In the genomic region with DNA sequence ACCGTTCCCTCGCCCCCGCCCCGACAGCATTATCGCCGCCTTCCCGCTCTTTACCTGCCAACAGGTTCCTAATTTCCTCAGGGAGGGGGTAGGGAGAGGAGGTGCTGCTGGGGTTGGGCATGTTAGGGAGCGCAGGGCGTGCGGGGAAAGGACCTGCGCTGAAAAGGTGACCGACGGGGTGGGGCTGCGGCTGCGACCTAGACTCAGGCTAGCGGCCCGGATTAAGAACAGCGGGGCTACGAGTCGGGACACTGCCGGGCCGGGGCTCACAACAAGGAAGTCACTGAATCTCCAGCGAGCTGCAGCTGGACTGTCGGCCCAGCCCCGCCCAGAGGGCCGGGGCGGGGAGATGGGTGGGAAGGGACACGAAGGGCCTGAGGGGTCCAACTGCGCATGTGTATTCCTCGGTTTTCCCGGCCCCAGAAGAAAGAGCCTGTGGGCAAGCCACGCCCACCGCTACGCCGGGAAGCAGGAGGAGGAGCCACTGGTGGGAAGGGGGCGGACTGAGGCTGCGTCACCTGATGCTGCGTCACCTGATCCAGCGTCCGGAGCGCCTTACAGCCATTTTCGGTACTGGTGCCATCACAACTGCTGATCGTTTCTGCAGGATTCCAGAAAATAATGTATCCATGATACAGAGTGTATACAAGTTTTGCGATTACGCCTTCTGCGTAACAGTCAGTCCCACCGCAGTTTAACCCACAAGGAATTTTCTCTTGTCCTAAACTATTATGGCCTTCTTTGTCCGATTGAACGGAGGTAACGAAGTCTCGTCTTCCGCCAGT, we compare ENCODE assay signal across 8 cellular contexts. TPM values are rescaled to one million over a fixed set of nuclear protein-coding genes. Genes with fewer than 3 reads are reported as not detected.
DNase-seq lines count a peak whose midpoint lies in the region; ATAC-seq and TF ChIP-seq lines count a peak whose summit lies in the region.

A gene with protein sequence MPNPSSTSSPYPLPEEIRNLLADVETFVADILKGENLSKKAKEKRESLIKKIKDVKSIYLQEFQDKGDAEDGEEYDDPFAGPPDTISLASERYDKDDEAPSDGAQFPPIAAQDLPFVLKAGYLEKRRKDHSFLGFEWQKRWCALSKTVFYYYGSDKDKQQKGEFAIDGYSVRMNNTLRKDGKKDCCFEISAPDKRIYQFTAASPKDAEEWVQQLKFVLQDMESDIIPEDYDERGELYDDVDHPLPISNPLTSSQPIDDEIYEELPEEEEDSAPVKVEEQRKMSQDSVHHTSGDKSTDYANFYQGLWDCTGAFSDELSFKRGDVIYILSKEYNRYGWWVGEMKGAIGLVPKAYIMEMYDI (minus strand): TSS at position 282 of the 785 bp plus-strand sequence. CDS start 161 bp downstream, at position 121.

- no peak within 1 kb of the TSS for H2BK15ac ChIP-seq in mesendoderm (replicated peaks; ENCODE audit: low read depth)

- peak within 1 kb of the TSS; percentile 49 for H3K27ac ChIP-seq in CD8-positive, alpha-beta T cell (ENCODE audit: low read depth, low read length)
- H3K27ac ChIP-seq in HL-60 (replicated peaks) (peak within 1 kb of the TSS; percentile 90), endodermal cell (ENCODE audit: low read depth, low read length) (peak within 1 kb of the TSS; percentile 39), mesendoderm (ENCODE audit: low read depth, low read length) (peak within 1 kb of the TSS; percentile 19)

- intact Hi-C loops in CD8-positive, alpha-beta T cell (cut with DNase I, micrococcal nuclease) = loop anchor here (2.0 to 10.0 kb wide), 5 partner anchors 230 to 1314 kb away; a partner anchor contains a TSS

- H3K27me3 Mint-ChIP-seq in CD8-positive, alpha-beta T cell (ENCODE audit: low read depth) = peaks cover 22% of the 10 kb centered on the region
- peaks cover 75% of the 10 kb centered on the region for H3K27me3 Mint-ChIP-seq in endodermal cell (ENCODE audit: insufficient read depth)

- H3K9me3 Mint-ChIP-seq in CD8-positive, alpha-beta T cell = no peaks in the 10 kb centered on the region
- H3K9me3 Mint-ChIP-seq in endodermal cell = no peaks in the 10 kb centered on the region

- CTCF ChIA-PET in CD8-positive, alpha-beta T cell (lab: Charles Lee) = interaction anchor here (1.5 kb wide), 1 partner anchor 10 kb away, joined by 4 read pairs; no protein-coding TSS in a partner anchor

- no peaks in the 10 kb centered on the region for H3K9me3 ChIP-seq in CD8-positive, alpha-beta T cell (ENCODE audit: low read length)
- H3K9me3 ChIP-seq in NT2/D1 (ENCODE audit: insufficient read depth, low read length) (no peaks in the 10 kb centered on the region), endodermal cell (ENCODE audit: control insufficient read depth, low read length) (no peaks in the 10 kb centered on the region)

- H3K4me1 ChIP-seq in CD8-positive, alpha-beta T cell (ENCODE audit: insufficient read depth, low read length) = peaks cover 15% of the 10 kb centered on the region
- H3K4me1 ChIP-seq in NT2/D1 (ENCODE audit: insufficient read depth, insufficient read length) = no peaks in the 10 kb centered on the region
- no peaks in the 10 kb centered on the region for H3K4me1 ChIP-seq in endodermal cell (ENCODE audit: control insufficient read depth, insufficient read depth, low read length)
- H3K4me1 ChIP-seq in mesendoderm (ENCODE audit: control insufficient read depth, low read depth, low read length) = no peaks in the 10 kb centered on the region

- H3K27me3 ChIP-seq in CD8-positive, alpha-beta T cell (ENCODE audit: insufficient read depth, low read length) = no peaks in the 10 kb centered on the region
- no peaks in the 10 kb centered on the region for H3K27me3 ChIP-seq in HL-60 (ENCODE audit: insufficient read depth, poor library complexity, severe bottlenecking)
- H3K27me3 ChIP-seq in NT2/D1 (ENCODE audit: insufficient read depth, insufficient read length) = peaks cover 46% of the 10 kb centered on the region
- peaks cover 53% of the 10 kb centered on the region for H3K27me3 ChIP-seq in endodermal cell (ENCODE audit: control insufficient read depth, insufficient read depth, low read length, poor library complexity, severe bottlenecking)
- H3K27me3 ChIP-seq in mesendoderm (ENCODE audit: insufficient read depth, low read length, poor library complexity) = no peaks in the 10 kb centered on the region

- TF ChIP-seq CTCF in CD8-positive, alpha-beta T cell (IDR thresholded peaks at IDR 0.05) = no peak
- TF ChIP-seq CTCF in HL-60 (IDR thresholded peaks at IDR 0.05; ENCODE audit: insufficient read depth, low read length) (no peak), endodermal cell (conservative IDR thresholded peaks at IDR 0.05) (no peak)

- ATAC-seq in CD8-positive, alpha-beta T cell = peak; percentile 88
- ATAC-seq in GM19455 (IDR thresholded peaks at IDR 0.05; ENCODE audit: unreplicated experiment) = peak; percentile 96

- no peak within 1 kb of the TSS for H2BK120ac ChIP-seq in mesendoderm (ENCODE audit: low read depth, low read length)

- peak; percentile 58 to 88 (median 76) for DNase-seq in CD8-positive, alpha-beta T cell
- DNase-seq in HL-60 (ENCODE audit: low read depth in 1 of 2, low spot score in 1 of 2) = peak; percentile 95 to 99
- peak; percentile 99 for DNase-seq in NT2/D1 (ENCODE audit: low read depth, low spot score)
- DNase-seq in activated CD8-positive, alpha-beta memory T cell treated with anti-CD3 and anti-CD28 coated beads, Interleukin-2, amount 50 U/mL, for 24 hours (ENCODE audit: extremely low read depth) = peak; percentile 82
- DNase-seq in endodermal cell = peak; percentile 99
- DNase-seq in mesendoderm = peak; percentile 99
- peak; percentile 69 for DNase-seq in stimulated activated CD8-positive, alpha-beta memory T cell treated with anti-CD3 and anti-CD28 coated beads, Interleukin-15, amount 100 ng/mL, for 1 hour (ENCODE audit: low read depth)

- H3K4me1 Mint-ChIP-seq in CD8-positive, alpha-beta T cell (ENCODE audit: low read depth) = peaks cover 22% of the 10 kb centered on the region
- peaks cover 6% of the 10 kb centered on the region for H3K4me1 Mint-ChIP-seq in endodermal cell

- H3K23ac ChIP-seq in mesendoderm (ENCODE audit: low read length) = no peak within 1 kb of the TSS

- H3K4me3 Mint-ChIP-seq in CD8-positive, alpha-beta T cell = peak within 1 kb of the TSS; percentile 92
- peak within 1 kb of the TSS; percentile 89 for H3K4me3 Mint-ChIP-seq in endodermal cell

- H3K4me2 ChIP-seq in mesendoderm (ENCODE audit: low read length) = peak within 1 kb of the TSS; percentile 87

- H3K4ac ChIP-seq in mesendoderm (ENCODE audit: low read depth, low read length) = no peak within 1 kb of the TSS

- WGBS in endodermal cell (ENCODE audit: insufficient coverage in 1 of 2, insufficient read length in 1 of 2), 2 experiments = 6 to 33% methylated on average over 19 to 52 of the region's 52 CpGs
- no CpG with 5 or more reads among the region's 52 CpGs for WGBS in mesendoderm (ENCODE audit: extremely low coverage, insufficient coverage, low lambda C conversion rate)

- H2AK5ac ChIP-seq in mesendoderm (ENCODE audit: low read length) = no peak within 1 kb of the TSS

- H4K5ac ChIP-seq in mesendoderm (ENCODE audit: low read length) = peak within 1 kb of the TSS; percentile 87

- POLR2A ChIA-PET in CD8-positive, alpha-beta T cell (lab: Charles Lee) = interaction anchor here (1.2 kb wide), 1 partner anchor 11 kb away, joined by 4 read pairs; no protein-coding TSS in a partner anchor

- H3K36me3 Mint-ChIP-seq in CD8-positive, alpha-beta T cell = no peaks in the 10 kb centered on the region
- H3K36me3 Mint-ChIP-seq in endodermal cell (ENCODE audit: low read depth) = no peaks in the 10 kb centered on the region

- no peaks in the 10 kb centered on the region for H3K36me3 ChIP-seq in CD8-positive, alpha-beta T cell (ENCODE audit: insufficient read depth, low read length)
- H3K36me3 ChIP-seq in NT2/D1 (ENCODE audit: insufficient read depth, insufficient read length, low read length) (no peaks in the 10 kb centered on the region), endodermal cell (ENCODE audit: control insufficient read depth, insufficient read depth, low read length) (no peaks in the 10 kb centered on the region), mesendoderm (ENCODE audit: control insufficient read depth, insufficient read depth, low read length) (no peaks in the 10 kb centered on the region)

- peak within 1 kb of the TSS; percentile 73 for H3K9ac ChIP-seq in NT2/D1 (ENCODE audit: insufficient read length, low read depth)
- H3K9ac ChIP-seq in endodermal cell (ENCODE audit: extremely low read depth, low read length, poor library complexity, severe bottlenecking) = peak within 1 kb of the TSS; percentile 52
- H3K9ac ChIP-seq in mesendoderm (ENCODE audit: low read length) = peak within 1 kb of the TSS; percentile 86

- no peak within 1 kb of the TSS for H2BK5ac ChIP-seq in mesendoderm (ENCODE audit: low read length)

- H3K18ac ChIP-seq in mesendoderm (ENCODE audit: low read length) = no peak within 1 kb of the TSS

- no peaks in the 10 kb centered on the region for H3K79me2 ChIP-seq in mesendoderm (ENCODE audit: control insufficient read depth, insufficient read depth, low read length)

- H3K27ac Mint-ChIP-seq in CD8-positive, alpha-beta T cell = peak within 1 kb of the TSS; percentile 84
- H3K27ac Mint-ChIP-seq in endodermal cell = peak within 1 kb of the TSS; percentile 99

- peak within 1 kb of the TSS; percentile 95 for H3K56ac ChIP-seq in mesendoderm (ENCODE audit: low read length)

- H4K8ac ChIP-seq in mesendoderm (ENCODE audit: low read depth, low read length) = no peak within 1 kb of the TSS

- H3K79me1 ChIP-seq in mesendoderm (ENCODE audit: low read length) = no peaks in the 10 kb centered on the region

- peak within 1 kb of the TSS; percentile 67 for H3K4me3 ChIP-seq in CD8-positive, alpha-beta T cell (ENCODE audit: low read depth, low read length)
- H3K4me3 ChIP-seq in HL-60 (replicated peaks; ENCODE audit: insufficient read depth, low read length) = peak within 1 kb of the TSS; percentile 78
- peak within 1 kb of the TSS; percentile 59 for H3K4me3 ChIP-seq in NT2/D1 (ENCODE audit: insufficient read length, low read depth)
- peak within 1 kb of the TSS; percentile 87 for H3K4me3 ChIP-seq in endodermal cell (ENCODE audit: low read length)
- H3K4me3 ChIP-seq in mesendoderm (ENCODE audit: low read length) = peak within 1 kb of the TSS; percentile 83

RNA-seq across cellular contexts. Expression of the gene that starts here (rescaled TPM):
- total RNA-seq in CD8-positive, alpha-beta T cell = 1 to 10 TPM; 2.3 to 3.5 TPM
- 1 to 10 TPM; 3.3 to 3.4 TPM for total RNA-seq in endodermal cell
- polyA plus RNA-seq in endodermal cell (2013, experiment 1 of 2) = 5.7 TPM
- polyA plus RNA-seq in endodermal cell (2013, experiment 2 of 2) = 8.0 TPM
- 2.9 TPM for polyA plus RNA-seq in mesendoderm (2013, experiment 1 of 2)
- 2.5 TPM for polyA plus RNA-seq in mesendoderm (2013, experiment 2 of 2)

Comparison
In these comparisons a context has a peak if more than half of its experiments do, and no peak if none do; other contexts are left out.
1. Peak in every context shown above with its lines: DNase-seq, ATAC-seq, H3K4me3 ChIP-seq and H3K27ac ChIP-seq.
2. H3K27ac ChIP-seq: peak in every context shown above with its lines; median percentile 90 in HL-60; 49 in CD8-positive, alpha-beta T cell; 39 in endodermal cell; 19 in mesendoderm.